In the genomic region with DNA sequence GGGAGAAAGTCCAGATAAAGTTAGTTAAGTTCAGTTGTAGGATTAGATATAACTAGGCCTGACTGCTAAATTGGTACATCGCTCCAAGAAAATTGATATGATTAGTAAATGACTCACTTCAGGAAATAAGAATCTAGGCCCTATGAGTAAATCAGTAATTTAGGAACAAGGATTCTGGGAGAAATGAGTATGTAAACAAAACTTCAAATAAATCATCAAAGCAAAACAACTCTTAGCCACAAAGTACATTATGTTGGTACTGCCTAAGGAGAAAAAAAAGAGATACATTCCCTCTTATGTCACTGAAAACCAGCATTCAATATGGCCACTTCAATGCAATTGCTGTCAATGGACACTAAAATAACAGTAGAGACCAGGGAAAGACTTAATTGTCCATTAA, we compare ENCODE assay signal across 35 cellular contexts.
DNase-seq lines count a peak whose midpoint lies in the region; ATAC-seq, FAIRE-seq and TF ChIP-seq lines count a peak whose summit lies in the region.
"Had no signal": no experiment of that assay in that cellular context is flagged by ENCODE, and none has a peak within 500 bp of the region (broad histone marks: within the 10 kb centered on the region; RNA-seq: fewer than 3 reads in every experiment).

No MANE protein-coding gene starts in this region.

- POLR2A ChIA-PET in PC-3 (lab: Charles Lee; ENCODE audit: unreplicated experiment) = no interaction called here
- POLR2A ChIA-PET in activated CD4-positive, alpha-beta memory T cell treated with anti-CD3 and anti-CD28 coated beads for 36 hours (lab: Charles Lee) = no interaction called here

- 23 to 74% (median 42%) methylated on average over 1 of the region's 1 CpG for WGBS in small intestine, 3 donors

- no peaks in the 10 kb centered on the region for H3K27me3 ChIP-seq in PC-3 (ENCODE audit: low read length)
- H3K27me3 ChIP-seq in small intestine (ENCODE audit: control insufficient read depth in 2 of 2, insufficient read depth in 2 of 2, low read length in 2 of 2) = no peaks in the 10 kb centered on the region
- H3K27me3 ChIP-seq: pancreas, right atrium auricular region, spleen, tibial nerve had no signal

- intact Hi-C loops in PC-3 (cut with micrococcal nuclease) = no loop called here
- intact Hi-C loops in activated CD4-positive, alpha-beta memory T cell treated with anti-CD3 and anti-CD28 coated beads for 36 hours (cut with micrococcal nuclease) = no loop called here

- no peaks in the 10 kb centered on the region for H4K20me1 ChIP-seq in PC-3 (ENCODE audit: low read length)

- H3K27ac Mint-ChIP-seq in activated CD4-positive, alpha-beta memory T cell treated with anti-CD3 and anti-CD28 coated beads for 36 hours = no peak overlapping the region
- no peak overlapping the region for H3K27ac Mint-ChIP-seq in type B pancreatic cell
- H3K27ac Mint-ChIP-seq in stimulated activated memory B cell treated with anti-CD40 and anti-IgM and Interleukin-4, amounts not matched to agents 10 μg/mL and 1 μg/mL and 100 μg/mL, for 72 hours = no peak overlapping the region
- H3K27ac Mint-ChIP-seq: activated naive CD4-positive, alpha-beta T cell treated with anti-CD3 and anti-CD28 coated beads, Interleukin-2, amount 50 U/mL, for 72 hours; activated T-helper 17 cell treated with anti-CD3 and anti-CD28 coated beads, Interleukin-2, amount 50 U/mL, for 72 hours; CD4-positive, alpha-beta memory T cell; nephron progenitor cell had no signal

- H3F3A ChIP-seq in PC-3 (ENCODE audit: low read length, unreplicated experiment) = no peaks in the 10 kb centered on the region

- ATAC-seq in PC-3 = peak; percentile 92
- no peak for ATAC-seq in stimulated activated memory B cell treated with anti-CD40 and anti-IgM and Interleukin-4, amounts not matched to agents 10 μg/mL and 1 μg/mL and 100 μg/mL, for 72 hours
- ATAC-seq: activated CD4-positive, CD25-positive, alpha-beta regulatory T cell treated with anti-CD3 and anti-CD28 coated beads, Interleukin-2, amount 50 U/mL, for 24 hours; activated naive CD4-positive, alpha-beta T cell treated with anti-CD3 and anti-CD28 coated beads, Interleukin-2, amount 50 U/mL, for 72 hours; activated T-helper 17 cell treated with anti-CD3 and anti-CD28 coated beads, Interleukin-2, amount 50 U/mL, for 72 hours; lower lobe of right lung; mucosa of descending colon; pancreas had no signal

- H3K4me1 ChIP-seq in PC-3 (ENCODE audit: insufficient read depth, low read length) (peaks cover 13% of the 10 kb centered on the region), small intestine (ENCODE audit: control insufficient read depth in 2 of 2, insufficient read depth in 1 of 2, low read depth in 1 of 2, low read length in 1 of 2) (no peaks in the 10 kb centered on the region)
- H3K4me1 ChIP-seq: lower lobe of right lung, pancreas, right atrium auricular region, spleen, tibial nerve had no signal

- H3K36me3 Mint-ChIP-seq in activated CD4-positive, alpha-beta memory T cell treated with anti-CD3 and anti-CD28 coated beads for 36 hours = no peaks in the 10 kb centered on the region
- no peaks in the 10 kb centered on the region for H3K36me3 Mint-ChIP-seq in type B pancreatic cell
- H3K36me3 Mint-ChIP-seq in stimulated activated memory B cell treated with anti-CD40 and anti-IgM and Interleukin-4, amounts not matched to agents 10 μg/mL and 1 μg/mL and 100 μg/mL, for 72 hours = no peaks in the 10 kb centered on the region
- H3K36me3 Mint-ChIP-seq: activated naive CD4-positive, alpha-beta T cell treated with anti-CD3 and anti-CD28 coated beads, Interleukin-2, amount 50 U/mL, for 72 hours; CD4-positive, alpha-beta memory T cell had no signal

- TF ChIP-seq CTCF in PC-3 (conservative IDR thresholded peaks at IDR 0.05; ENCODE audit: low read depth, low read length) = no peak
- TF ChIP-seq CTCF in epithelial cell of esophagus (IDR thresholded peaks at IDR 0.05; ENCODE audit: insufficient read depth, low read depth, low read length, missing control alignments) = no peak
- TF ChIP-seq CTCF in type B pancreatic cell (conservative IDR thresholded peaks at IDR 0.05) = no peak

- FAIRE-seq in small intestine (lab: Jason Lieb, UNC) = no peak
- FAIRE-seq: endothelial cell of umbilical vein, GM19239, pancreas had no signal

- no peak overlapping the region for H3K9ac ChIP-seq in PC-3 (ENCODE audit: low read length)
- H3K9ac ChIP-seq: KMS-11 had no signal

- H3K9me3 Mint-ChIP-seq in activated CD4-positive, alpha-beta memory T cell treated with anti-CD3 and anti-CD28 coated beads for 36 hours = peaks cover 8% of the 10 kb centered on the region
- H3K9me3 Mint-ChIP-seq in type B pancreatic cell = no peaks in the 10 kb centered on the region
- H3K9me3 Mint-ChIP-seq in stimulated activated memory B cell treated with anti-CD40 and anti-IgM and Interleukin-4, amounts not matched to agents 10 μg/mL and 1 μg/mL and 100 μg/mL, for 72 hours = peaks cover 3% of the 10 kb centered on the region
- H3K9me3 Mint-ChIP-seq: nephron progenitor cell had no signal

- H2AFZ ChIP-seq in PC-3 (ENCODE audit: low read length) = no peak overlapping the region

- no peaks in the 10 kb centered on the region for H3K9me2 ChIP-seq in PC-3 (replicated peaks; ENCODE audit: low read length)

- peak; percentile 39 for DNase-seq in NCI-H748 (lab: John Stamatoyannopoulos, UW; ENCODE audit: unreplicated experiment)
- DNase-seq in NCI-H748 treated with DMSO at 0.1 percent for 48 hours (lab: John Stamatoyannopoulos, UW) = no peak
- DNase-seq in PC-3 = peak; percentile 78
- peak; percentile 35 for DNase-seq in epithelial cell of esophagus (ENCODE audit: low read depth)
- DNase-seq in small intestine = peak; percentile 9
- DNase-seq in activated CD4-positive, alpha-beta memory T cell treated with anti-CD3 and anti-CD28 coated beads for 36 hours = no peak
- DNase-seq in type B pancreatic cell (ENCODE audit: extremely low spot score, unreplicated experiment) = no peak
- DNase-seq: activated CD4-positive, alpha-beta T cell treated with anti-CD3 and anti-CD28 coated beads, Interleukin-2, amount 50 U/mL, for 48 hours; activated CD8-positive, alpha-beta memory T cell treated with anti-CD3 and anti-CD28 coated beads, Interleukin-2, amount 50 U/mL, for 4 hours; anterior cingulate cortex; caudate nucleus; CD4-positive, alpha-beta memory T cell; dermis blood vessel endothelial cell; DMS79; GF-D8; H9; lower lobe of right lung; mucosa of descending colon; MV-4-11; NCI-H146; NCI-H774; nephron progenitor cell; pancreas; RPMI8226; spleen; T-helper 1 cell had no signal

- peak overlapping the region; percentile 24 for H3K4me2 ChIP-seq in PC-3 (ENCODE audit: low read length)
- H3K4me2 ChIP-seq: KMS-11 had no signal

- CTCF ChIA-PET in PC-3 (lab: Charles Lee) = no interaction called here
- CTCF ChIA-PET in activated CD4-positive, alpha-beta memory T cell treated with anti-CD3 and anti-CD28 coated beads for 36 hours (lab: Charles Lee) = no interaction called here

- peak overlapping the region; percentile 39 for H3K27ac ChIP-seq in PC-3 (ENCODE audit: low read length)
- H3K27ac ChIP-seq in small intestine (ENCODE audit: low read depth in 1 of 2, low read length in 1 of 2) = no peak overlapping the region
- H3K27ac ChIP-seq: KMS-11, lower lobe of right lung, pancreas, right atrium auricular region, spleen, tibial nerve had no signal

- no peaks in the 10 kb centered on the region for H3K27me3 Mint-ChIP-seq in activated CD4-positive, alpha-beta memory T cell treated with anti-CD3 and anti-CD28 coated beads for 36 hours
- H3K27me3 Mint-ChIP-seq in type B pancreatic cell = no peaks in the 10 kb centered on the region
- no peaks in the 10 kb centered on the region for H3K27me3 Mint-ChIP-seq in stimulated activated memory B cell treated with anti-CD40 and anti-IgM and Interleukin-4, amounts not matched to agents 10 μg/mL and 1 μg/mL and 100 μg/mL, for 72 hours
- H3K27me3 Mint-ChIP-seq: activated T-helper 17 cell treated with anti-CD3 and anti-CD28 coated beads, Interleukin-2, amount 50 U/mL, for 72 hours; CD4-positive, alpha-beta memory T cell had no signal

- no peaks in the 10 kb centered on the region for H3K36me3 ChIP-seq in PC-3 (ENCODE audit: low read depth, low read length)
- H3K36me3 ChIP-seq in small intestine (ENCODE audit: control insufficient read depth in 2 of 2, insufficient read depth in 2 of 2, low read length in 2 of 2) = no peaks in the 10 kb centered on the region
- H3K36me3 ChIP-seq: lower lobe of right lung, pancreas, right atrium auricular region, spleen, tibial nerve had no signal

- no peaks in the 10 kb centered on the region for H3K4me1 Mint-ChIP-seq in activated CD4-positive, alpha-beta memory T cell treated with anti-CD3 and anti-CD28 coated beads for 36 hours (ENCODE audit: low read depth)
- no peaks in the 10 kb centered on the region for H3K4me1 Mint-ChIP-seq in type B pancreatic cell (ENCODE audit: unreplicated experiment)
- no peaks in the 10 kb centered on the region for H3K4me1 Mint-ChIP-seq in stimulated activated memory B cell treated with anti-CD40 and anti-IgM and Interleukin-4, amounts not matched to agents 10 μg/mL and 1 μg/mL and 100 μg/mL, for 72 hours
- H3K4me1 Mint-ChIP-seq: activated T-helper 17 cell treated with anti-CD3 and anti-CD28 coated beads, Interleukin-2, amount 50 U/mL, for 72 hours; CD4-positive, alpha-beta memory T cell; nephron progenitor cell had no signal

- no TSS peak for BruUV-seq in PC-3 (replicated peaks; lab: Mats Ljungman, UMichigan)

- no peaks in the 10 kb centered on the region for H3K9me3 ChIP-seq in PC-3 (ENCODE audit: low read length)
- no peaks in the 10 kb centered on the region for H3K9me3 ChIP-seq in small intestine (ENCODE audit: control insufficient read depth, low read depth)
- H3K9me3 ChIP-seq: lower lobe of right lung, right atrium auricular region had no signal

- H3K79me2 ChIP-seq in PC-3 (ENCODE audit: low read length) = no peaks in the 10 kb centered on the region

- H3K4me3 ChIP-seq in PC-3 (ENCODE audit: low read length) (no peak overlapping the region), epithelial cell of esophagus (ENCODE audit: low read length) (no peak overlapping the region), small intestine (ENCODE audit: low read depth in 1 of 2, low read length in 2 of 2) (no peak overlapping the region)
- H3K4me3 ChIP-seq: lower lobe of right lung, mucosa of descending colon, pancreas, right atrium auricular region, spleen, tibial nerve had no signal

- no peak overlapping the region for H3K4me3 Mint-ChIP-seq in activated CD4-positive, alpha-beta memory T cell treated with anti-CD3 and anti-CD28 coated beads for 36 hours
- no peak overlapping the region for H3K4me3 Mint-ChIP-seq in type B pancreatic cell
- no peak overlapping the region for H3K4me3 Mint-ChIP-seq in stimulated activated memory B cell treated with anti-CD40 and anti-IgM and Interleukin-4, amounts not matched to agents 10 μg/mL and 1 μg/mL and 100 μg/mL, for 72 hours
- H3K4me3 Mint-ChIP-seq: activated T-helper 17 cell treated with anti-CD3 and anti-CD28 coated beads, Interleukin-2, amount 50 U/mL, for 72 hours; CD4-positive, alpha-beta memory T cell; H9; nephron progenitor cell had no signal

Comparison
In these comparisons a context has a peak if more than half of its experiments do, and no peak if none do; other contexts are left out.
1. DNase-seq: peak in NCI-H748 (single experiment), PC-3 (single experiment), epithelial cell of esophagus (single experiment) and small intestine (single experiment); none in NCI-H748 treated with DMSO at 0.1 percent for 48 hours (single experiment), activated CD4-positive, alpha-beta memory T cell treated with anti-CD3 and anti-CD28 coated beads for 36 hours (single experiment) and type B pancreatic cell (single experiment).